ENCODE assay signal across 8 cellular contexts in the genomic region with DNA sequence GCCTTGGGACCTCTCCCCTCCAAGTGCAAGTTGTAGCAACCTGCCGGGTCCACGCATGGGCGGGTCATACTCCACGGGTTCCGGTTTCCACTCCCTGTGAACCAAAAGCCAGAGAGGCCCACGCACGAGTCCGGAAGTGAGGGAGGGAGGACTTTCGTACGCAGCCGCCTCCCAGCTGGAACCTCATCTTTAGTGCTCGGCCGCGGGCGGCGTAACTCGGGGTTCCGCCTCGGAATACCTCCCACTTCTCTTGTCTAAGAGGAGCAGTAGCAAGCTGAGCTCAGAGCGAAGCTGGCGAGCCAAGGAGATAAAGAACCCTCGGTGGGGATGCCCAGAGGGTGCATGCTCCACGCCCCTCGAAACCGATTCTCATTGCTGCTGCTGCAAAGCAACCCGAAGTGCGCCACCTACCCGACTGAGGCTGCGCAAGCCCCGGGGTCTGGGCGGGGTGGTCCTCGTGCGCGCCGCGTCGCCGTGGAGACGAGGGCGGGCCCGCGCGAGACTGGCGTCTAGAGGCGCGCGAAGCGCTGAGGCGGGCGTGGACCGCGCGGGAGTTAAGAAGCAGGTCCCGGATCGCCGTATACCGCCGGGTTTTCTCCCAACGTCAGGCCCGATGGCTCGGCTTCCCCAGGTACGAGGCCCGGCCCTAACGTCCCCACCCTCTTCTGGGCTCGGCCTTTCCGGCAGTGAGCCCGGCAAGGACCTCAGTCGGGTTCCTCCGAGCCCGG. TPM values are rescaled to one million over a fixed set of nuclear protein-coding genes. Genes with fewer than 3 reads are reported as not detected.
DNase-seq lines count a peak whose midpoint lies in the region; ATAC-seq and TF ChIP-seq lines count a peak whose summit lies in the region.

A gene with protein sequence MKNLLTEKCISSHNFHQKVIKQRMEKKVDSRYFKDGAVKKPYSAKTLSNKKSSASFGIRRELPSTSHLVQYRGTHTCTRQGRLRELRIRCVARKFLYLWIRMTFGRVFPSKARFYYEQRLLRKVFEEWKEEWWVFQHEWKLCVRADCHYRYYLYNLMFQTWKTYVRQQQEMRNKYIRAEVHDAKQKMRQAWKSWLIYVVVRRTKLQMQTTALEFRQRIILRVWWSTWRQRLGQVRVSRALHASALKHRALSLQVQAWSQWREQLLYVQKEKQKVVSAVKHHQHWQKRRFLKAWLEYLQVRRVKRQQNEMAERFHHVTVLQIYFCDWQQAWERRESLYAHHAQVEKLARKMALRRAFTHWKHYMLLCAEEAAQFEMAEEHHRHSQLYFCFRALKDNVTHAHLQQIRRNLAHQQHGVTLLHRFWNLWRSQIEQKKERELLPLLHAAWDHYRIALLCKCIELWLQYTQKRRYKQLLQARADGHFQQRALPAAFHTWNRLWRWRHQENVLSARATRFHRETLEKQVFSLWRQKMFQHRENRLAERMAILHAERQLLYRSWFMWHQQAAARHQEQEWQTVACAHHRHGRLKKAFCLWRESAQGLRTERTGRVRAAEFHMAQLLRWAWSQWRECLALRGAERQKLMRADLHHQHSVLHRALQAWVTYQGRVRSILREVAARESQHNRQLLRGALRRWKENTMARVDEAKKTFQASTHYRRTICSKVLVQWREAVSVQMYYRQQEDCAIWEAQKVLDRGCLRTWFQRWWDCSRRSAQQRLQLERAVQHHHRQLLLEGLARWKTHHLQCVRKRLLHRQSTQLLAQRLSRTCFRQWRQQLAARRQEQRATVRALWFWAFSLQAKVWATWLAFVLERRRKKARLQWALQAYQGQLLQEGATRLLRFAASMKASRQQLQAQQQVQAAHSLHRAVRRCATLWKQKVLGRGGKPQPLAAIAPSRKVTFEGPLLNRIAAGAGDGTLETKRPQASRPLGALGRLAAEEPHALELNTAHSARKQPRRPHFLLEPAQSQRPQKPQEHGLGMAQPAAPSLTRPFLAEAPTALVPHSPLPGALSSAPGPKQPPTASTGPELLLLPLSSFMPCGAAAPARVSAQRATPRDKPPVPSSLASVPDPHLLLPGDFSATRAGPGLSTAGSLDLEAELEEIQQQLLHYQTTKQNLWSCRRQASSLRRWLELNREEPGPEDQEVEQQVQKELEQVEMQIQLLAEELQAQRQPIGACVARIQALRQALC (plus strand): TSS at position 530 of the 728 bp plus-strand sequence. CDS start 11,749 bp downstream, outside the sequence.

- peaks cover 7% of the 10 kb centered on the region for H3K36me3 ChIP-seq in WERI-Rb-1
- H3K36me3 ChIP-seq in mammary epithelial cell (ENCODE audit: insufficient read depth, low read length): no peaks in the 10 kb centered on the region
- H3K36me3 ChIP-seq in smooth muscle cell (ENCODE audit: low read depth): no peaks in the 10 kb centered on the region

- DNase-seq in ACHN (peak; percentile 85), NCI-H2196 treated with DMSO at 0.1 percent for 48 hours (lab: John Stamatoyannopoulos, UW; ENCODE audit: unreplicated experiment) (peak; percentile 49), WERI-Rb-1 (peak; percentile 95), mammary epithelial cell (peak; percentile 89), iPS-NIHi11 (ENCODE audit: low spot score) (peak; percentile 88), smooth muscle cell (lab: John Stamatoyannopoulos, UW; ENCODE audit: unreplicated experiment) (peak; percentile 74)

- BruUV-seq in mammary epithelial cell (replicated peaks; lab: Mats Ljungman, UMichigan): TSS peak; percentile 61

- peak; percentile 42 for TF ChIP-seq CTCF in WERI-Rb-1 (IDR thresholded peaks at IDR 0.05; ENCODE audit: low read depth, low read length)
- no peak for TF ChIP-seq CTCF in mammary epithelial cell (conservative IDR thresholded peaks at IDR 0.05 in 1 of 2, IDR thresholded peaks at IDR 0.05 in 1 of 2; ENCODE audit: extremely low read depth in 1 of 2, insufficient read depth in 1 of 2, low read depth in 1 of 2, low read length in 2 of 2)
- TF ChIP-seq CTCF in smooth muscle cell (IDR thresholded peaks at IDR 0.05; ENCODE audit: borderline replicate concordance, insufficient read depth, poor library complexity, severe bottlenecking): no peak

- H4K20me1 ChIP-seq in mammary epithelial cell (ENCODE audit: insufficient read depth, low read length): no peaks in the 10 kb centered on the region
- no peaks in the 10 kb centered on the region for H4K20me1 ChIP-seq in smooth muscle cell (ENCODE audit: low read depth)

- H3K27ac ChIP-seq in WERI-Rb-1: peak within 1 kb of the TSS; percentile 82
- H3K27ac ChIP-seq in mammary epithelial cell (ENCODE audit: insufficient read depth, low read depth, low read length): peak within 1 kb of the TSS; percentile 83
- peak within 1 kb of the TSS; percentile 2 for H3K27ac ChIP-seq in smooth muscle cell (ENCODE audit: low read depth)

- peaks cover 13% of the 10 kb centered on the region for H3K4me1 ChIP-seq in mammary epithelial cell (ENCODE audit: insufficient read depth, low read length)
- H3K4me1 ChIP-seq in smooth muscle cell (ENCODE audit: low read depth): peaks cover 10% of the 10 kb centered on the region

- ATAC-seq in GM18868 (IDR thresholded peaks at IDR 0.05; ENCODE audit: unreplicated experiment) (peak; percentile 80), HG03108 (IDR thresholded peaks at IDR 0.05; ENCODE audit: unreplicated experiment) (peak; percentile 67)

- H3K79me2 ChIP-seq in mammary epithelial cell (ENCODE audit: insufficient read depth, low read length) (peaks cover 35% of the 10 kb centered on the region), smooth muscle cell (ENCODE audit: low read depth) (peaks cover 6% of the 10 kb centered on the region)

- H3K9ac ChIP-seq in mammary epithelial cell (ENCODE audit: insufficient read depth, low read length): peak within 1 kb of the TSS; percentile 86
- peak within 1 kb of the TSS; percentile 23 for H3K9ac ChIP-seq in smooth muscle cell (ENCODE audit: low read depth)

- H3K4me2 ChIP-seq in mammary epithelial cell (ENCODE audit: insufficient read depth, low read depth, low read length): peak within 1 kb of the TSS; percentile 89
- H3K4me2 ChIP-seq in smooth muscle cell: peak within 1 kb of the TSS; percentile 86

- H3K9me3 ChIP-seq in WERI-Rb-1 (ENCODE audit: severe bottlenecking): no peaks in the 10 kb centered on the region
- no peaks in the 10 kb centered on the region for H3K9me3 ChIP-seq in mammary epithelial cell (replicated peaks; ENCODE audit: insufficient read depth, low read length)
- no peaks in the 10 kb centered on the region for H3K9me3 ChIP-seq in smooth muscle cell (replicated peaks; ENCODE audit: low read depth)

- H2AFZ ChIP-seq in mammary epithelial cell (ENCODE audit: low read depth, low read length) (peak within 1 kb of the TSS; percentile 98), smooth muscle cell (ENCODE audit: low read depth) (peak within 1 kb of the TSS; percentile 93)

- peaks cover 11% of the 10 kb centered on the region for H3F3A ChIP-seq in smooth muscle cell (ENCODE audit: low read depth)

- dilution Hi-C loops in mammary epithelial cell (cut with HindIII; ENCODE audit: low sequenced_read_pairs): no loop called here

- 2% methylated on average over 19 of the region's 70 CpGs for WGBS in mammary epithelial cell (ENCODE audit: low coverage, missing lambda C conversion rate)
- under 1% methylated on average over 70 of the region's 70 CpGs for WGBS in smooth muscle cell (ENCODE audit: low lambda C conversion rate)

- in situ Hi-C loops in ACHN (cut with HindIII; ENCODE audit: low pct_ligation_motif_present, low pct_unique_long_range_greater_than_20kb, low sequenced_read_pairs): no loop called here
- in situ Hi-C loops in mammary epithelial cell (cut with MboI; ENCODE audit: low sequenced_read_pairs in 2 of 2): loop anchor here in 1 of 2 donors (25.0 kb wide), 1 partner anchor 466 kb away; no protein-coding TSS in a partner anchor

- CTCF ChIA-PET in mammary epithelial cell (lab: Charles Lee; ENCODE audit: low non-redundant PET): no interaction called here

- intact Hi-C loops in mammary epithelial cell (cut with micrococcal nuclease): loop anchor here (2.0 kb wide), 1 partner anchor 255 kb away; a partner anchor contains a TSS

- H3K27me3 ChIP-seq in WERI-Rb-1 (ENCODE audit: insufficient read depth, low read depth, severe bottlenecking) (no peaks in the 10 kb centered on the region), mammary epithelial cell (ENCODE audit: insufficient read depth, low read length) (no peaks in the 10 kb centered on the region), smooth muscle cell (ENCODE audit: low read depth) (no peaks in the 10 kb centered on the region)

- peak within 1 kb of the TSS; percentile 81 for H3K4me3 ChIP-seq in WERI-Rb-1 (ENCODE audit: low read depth, low read length)
- H3K4me3 ChIP-seq in mammary epithelial cell (replicated peaks in 1 of 3; ENCODE audit: insufficient read depth in 1 of 3, low read depth in 2 of 3, low read length in 3 of 3): peak within 1 kb of the TSS; percentile 58 to 83 (median 71)
- H3K4me3 ChIP-seq in smooth muscle cell: peak within 1 kb of the TSS; percentile 70

RNA-seq across cellular contexts. Expression of the gene that starts here (rescaled TPM):
- total RNA-seq in mammary epithelial cell: 10 to 100 TPM; 20.8 to 41.7 TPM
- polyA plus RNA-seq in mammary epithelial cell: 8.2 TPM
- polyA minus RNA-seq in mammary epithelial cell: 21.0 TPM
- 8.3 and 26.9 TPM in 2 replicates for total RNA-seq in smooth muscle cell
- polyA plus RNA-seq in smooth muscle cell: 8.7 and 13.7 TPM in 2 replicates

Comparison
In these comparisons a context has a peak if more than half of its experiments do, and no peak if none do; other contexts are left out.
1. Peak in every context shown above with its lines: DNase-seq, ATAC-seq, H3K4me3 ChIP-seq and H3K27ac ChIP-seq.
2. H3K27ac ChIP-seq: peak in every context shown above with its lines; median percentile 83 in mammary epithelial cell; 82 in WERI-Rb-1; 2 in smooth muscle cell.